In the genomic region with DNA sequence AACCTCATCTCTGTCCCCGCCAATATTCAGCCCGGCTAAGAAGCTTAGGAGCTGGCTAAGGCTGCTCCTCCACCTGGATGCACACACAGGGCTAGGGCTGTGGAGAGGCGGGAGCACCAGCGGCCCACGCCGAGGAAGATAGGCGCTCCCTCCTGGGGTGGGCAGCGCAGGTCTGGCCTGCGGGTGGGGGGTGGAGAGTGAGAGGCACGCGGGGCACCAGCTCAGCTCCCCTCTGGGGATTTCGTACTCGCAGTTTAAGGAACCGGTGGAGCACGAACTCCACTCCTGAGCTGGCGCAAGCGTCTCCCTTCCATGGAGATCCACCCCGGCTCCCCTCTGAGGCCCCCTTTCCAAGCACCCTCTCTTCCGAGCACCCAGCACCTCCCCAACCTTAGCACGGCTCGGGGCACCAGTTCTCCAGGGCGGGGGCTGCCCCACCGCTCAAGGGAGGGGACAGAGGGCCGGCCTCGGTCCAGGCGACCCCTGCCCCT, we compare ENCODE assay signal across 11 cellular contexts. TPM values are rescaled to one million over a fixed set of nuclear protein-coding genes. Genes with fewer than 3 reads are reported as not detected.
DNase-seq lines count a peak whose midpoint lies in the region; ATAC-seq and TF ChIP-seq lines count a peak whose summit lies in the region.
"Had no signal": no experiment of that assay in that cellular context is flagged by ENCODE, and none has a peak within 500 bp of the region (broad histone marks: within the 10 kb centered on the region; RNA-seq: fewer than 3 reads in every experiment).

No MANE protein-coding gene starts in this region.

- peak; percentile 72 for ATAC-seq in PC-3
- no peak for ATAC-seq in HG02571 (IDR thresholded peaks at IDR 0.05; ENCODE audit: unreplicated experiment)
- ATAC-seq: HCT116 had no signal

- BruUV-seq in PC-3 (replicated peaks; lab: Mats Ljungman, UMichigan) = no TSS peak

- no peak overlapping the region for H3K4me3 Mint-ChIP-seq in activated T-helper 2 cell treated with anti-CD3 and anti-CD28 coated beads, Interferon-gamma antibody, Interleukin-2, Interleukin-4, amounts not matched to agents 10 μg/mL and 5 μg/mL and 100 μg/mL, durations not matched to agents 14 hours and 24 hours and 36 hours (ENCODE audit: low read depth)
- H3K4me3 Mint-ChIP-seq in activated CD4-positive, alpha-beta T cell treated with anti-CD3 and anti-CD28 coated beads, Interleukin-2, amount 10 ng/mL, durations not matched to agents 24 days and 14 days = no peak overlapping the region

- H3K9ac ChIP-seq in PC-3 (ENCODE audit: low read length) (peak overlapping the region; percentile 50), rectal smooth muscle tissue (ENCODE audit: low read length) (no peak overlapping the region)

- H3K4me3 ChIP-seq in GM12875 (ENCODE audit: low read depth, low read length) (peak overlapping the region; percentile 54), PC-3 (ENCODE audit: low read length) (peak overlapping the region; percentile 82), right atrium auricular region (peak overlapping the region; percentile 30 to 43), rectal smooth muscle tissue (ENCODE audit: low read length) (peak overlapping the region; percentile 60)

- peaks cover 45% of the 10 kb centered on the region for H3K27me3 Mint-ChIP-seq in activated T-helper 2 cell treated with anti-CD3 and anti-CD28 coated beads, Interferon-gamma antibody, Interleukin-2, Interleukin-4, amounts not matched to agents 10 μg/mL and 5 μg/mL and 100 μg/mL, durations not matched to agents 14 hours and 24 hours and 36 hours (ENCODE audit: low read depth)
- H3K27me3 Mint-ChIP-seq in activated CD4-positive, alpha-beta T cell treated with anti-CD3 and anti-CD28 coated beads, Interleukin-2, amount 10 ng/mL, durations not matched to agents 24 days and 14 days = peaks cover 43% of the 10 kb centered on the region

- intact Hi-C loops in PC-3 (cut with micrococcal nuclease) = no loop called here
- intact Hi-C loops in activated T-helper 2 cell treated with anti-CD3 and anti-CD28 coated beads, Interferon-gamma antibody, Interleukin-2, Interleukin-4, amounts not matched to agents 10 μg/mL and 5 μg/mL and 100 μg/mL, durations not matched to agents 14 hours and 24 hours and 36 hours (cut with micrococcal nuclease) = no loop called here
- intact Hi-C loops in activated CD4-positive, alpha-beta T cell treated with anti-CD3 and anti-CD28 coated beads, Interleukin-2, amount 10 ng/mL, durations not matched to agents 24 days and 14 days (cut with micrococcal nuclease) = no loop called here

- DNase-seq in PC-3 (no peak), right atrium auricular region (ENCODE audit: low spot score) (no peak), foreskin melanocyte (no peak)
- no peak for DNase-seq in activated T-helper 2 cell treated with anti-CD3 and anti-CD28 coated beads, Interferon-gamma antibody, Interleukin-2, Interleukin-4, amounts not matched to agents 10 μg/mL and 5 μg/mL and 100 μg/mL, durations not matched to agents 14 hours and 24 hours and 36 hours (ENCODE audit: low spot score)
- no peak for DNase-seq in activated CD4-positive, alpha-beta T cell treated with anti-CD3 and anti-CD28 coated beads, Interleukin-2, amount 10 ng/mL, durations not matched to agents 24 days and 14 days
- DNase-seq: GF-D8, NCI-H2107 had no signal

- H3K27ac ChIP-seq in PC-3 (ENCODE audit: low read length) = no peak overlapping the region
- H3K27ac ChIP-seq in right atrium auricular region = no peak overlapping the region
- no peak overlapping the region for H3K27ac ChIP-seq in rectal smooth muscle tissue (ENCODE audit: low read depth, low read length)

- H3K36me3 ChIP-seq in PC-3 (ENCODE audit: low read depth, low read length) = no peaks in the 10 kb centered on the region
- no peaks in the 10 kb centered on the region for H3K36me3 ChIP-seq in right atrium auricular region
- no peaks in the 10 kb centered on the region for H3K36me3 ChIP-seq in rectal smooth muscle tissue (ENCODE audit: control insufficient read depth, insufficient read depth, low read length)

- 0 out of 2 replicates have a peak, but pooled peaks cover 8% of the 10 kb centered on the region for H3K27me3 ChIP-seq in PC-3 (ENCODE audit: low read length)
- H3K27me3 ChIP-seq in right atrium auricular region = peaks cover 8 to 13% of the 10 kb centered on the region in 2 donors
- H3K27me3 ChIP-seq in rectal smooth muscle tissue (ENCODE audit: control insufficient read depth, insufficient read depth, low read length) = peaks cover 13% of the 10 kb centered on the region

- H3K4me1 Mint-ChIP-seq in activated T-helper 2 cell treated with anti-CD3 and anti-CD28 coated beads, Interferon-gamma antibody, Interleukin-2, Interleukin-4, amounts not matched to agents 10 μg/mL and 5 μg/mL and 100 μg/mL, durations not matched to agents 14 hours and 24 hours and 36 hours (ENCODE audit: low read depth) = no peaks in the 10 kb centered on the region
- H3K4me1 Mint-ChIP-seq in activated CD4-positive, alpha-beta T cell treated with anti-CD3 and anti-CD28 coated beads, Interleukin-2, amount 10 ng/mL, durations not matched to agents 24 days and 14 days = no peaks in the 10 kb centered on the region

- no peaks in the 10 kb centered on the region for H3K36me3 Mint-ChIP-seq in activated T-helper 2 cell treated with anti-CD3 and anti-CD28 coated beads, Interferon-gamma antibody, Interleukin-2, Interleukin-4, amounts not matched to agents 10 μg/mL and 5 μg/mL and 100 μg/mL, durations not matched to agents 14 hours and 24 hours and 36 hours (ENCODE audit: low read depth)
- no peaks in the 10 kb centered on the region for H3K36me3 Mint-ChIP-seq in activated CD4-positive, alpha-beta T cell treated with anti-CD3 and anti-CD28 coated beads, Interleukin-2, amount 10 ng/mL, durations not matched to agents 24 days and 14 days (ENCODE audit: low read depth)

- H2AFZ ChIP-seq in PC-3 (ENCODE audit: low read length) = peak overlapping the region; percentile 94

- POLR2A ChIA-PET in PC-3 (lab: Charles Lee; ENCODE audit: unreplicated experiment) = no interaction called here

- H3K4me2 ChIP-seq in PC-3 (ENCODE audit: low read length) = peak overlapping the region; percentile 93

- H3K79me2 ChIP-seq in PC-3 (ENCODE audit: low read length) = no peaks in the 10 kb centered on the region

- H3K9me3 Mint-ChIP-seq in activated T-helper 2 cell treated with anti-CD3 and anti-CD28 coated beads, Interferon-gamma antibody, Interleukin-2, Interleukin-4, amounts not matched to agents 10 μg/mL and 5 μg/mL and 100 μg/mL, durations not matched to agents 14 hours and 24 hours and 36 hours = no peaks in the 10 kb centered on the region
- H3K9me3 Mint-ChIP-seq in activated CD4-positive, alpha-beta T cell treated with anti-CD3 and anti-CD28 coated beads, Interleukin-2, amount 10 ng/mL, durations not matched to agents 24 days and 14 days = no peaks in the 10 kb centered on the region

- H4K20me1 ChIP-seq in PC-3 (ENCODE audit: low read length) = no peaks in the 10 kb centered on the region

- H3F3A ChIP-seq in PC-3 (ENCODE audit: low read length, unreplicated experiment) = no peaks in the 10 kb centered on the region

- TF ChIP-seq CTCF in GM12875 (IDR thresholded peaks at IDR 0.05; ENCODE audit: borderline replicate concordance, insufficient read depth, low read depth, low read length) (no peak), PC-3 (conservative IDR thresholded peaks at IDR 0.05; ENCODE audit: low read depth, low read length) (no peak), right atrium auricular region (IDR thresholded peaks at IDR 0.05) (no peak)

- H3K9me2 ChIP-seq in PC-3 (replicated peaks; ENCODE audit: low read length) = no peaks in the 10 kb centered on the region

- no peaks in the 10 kb centered on the region for H3K9me3 ChIP-seq in PC-3 (ENCODE audit: low read length)
- H3K9me3 ChIP-seq in right atrium auricular region = no peaks in the 10 kb centered on the region

- H3K4me1 ChIP-seq in PC-3 (ENCODE audit: insufficient read depth, low read length) (peaks cover 3% of the 10 kb centered on the region; the same call in 1 of the 2 replicates), right atrium auricular region (peaks cover 0 to 25% of the 10 kb centered on the region in 2 donors), rectal smooth muscle tissue (ENCODE audit: control insufficient read depth, insufficient read depth, low read length) (no peaks in the 10 kb centered on the region)

- no peak overlapping the region for H3K27ac Mint-ChIP-seq in activated T-helper 2 cell treated with anti-CD3 and anti-CD28 coated beads, Interferon-gamma antibody, Interleukin-2, Interleukin-4, amounts not matched to agents 10 μg/mL and 5 μg/mL and 100 μg/mL, durations not matched to agents 14 hours and 24 hours and 36 hours
- no peak overlapping the region for H3K27ac Mint-ChIP-seq in activated CD4-positive, alpha-beta T cell treated with anti-CD3 and anti-CD28 coated beads, Interleukin-2, amount 10 ng/mL, durations not matched to agents 24 days and 14 days

- CTCF ChIA-PET in PC-3 (lab: Charles Lee) = no interaction called here

RNA-seq across cellular contexts. Expression of a gene that starts 0.4 kb away (rescaled TPM):
- total RNA-seq in PC-3 (2014; rRNA removed) = 2.0 and 2.5 TPM in 2 replicates
- 1 to 10 TPM; 3.9 to 6.8 TPM for total RNA-seq in right atrium auricular region
- total RNA-seq in activated T-helper 2 cell treated with anti-CD3 and anti-CD28 coated beads, Interferon-gamma antibody, Interleukin-2, Interleukin-4, amounts not matched to agents 10 μg/mL and 5 μg/mL and 100 μg/mL, durations not matched to agents 14 hours and 24 hours and 36 hours = 0.68 and 1.2 TPM in 2 replicates
- total RNA-seq in activated CD4-positive, alpha-beta T cell treated with anti-CD3 and anti-CD28 coated beads, Interleukin-2, amount 10 ng/mL, durations not matched to agents 24 days and 14 days = 1.1 TPM in 2 replicates
